Comparison of ENCODE assay signal across 22 cellular contexts in genomic region chr10:83555264-83555663, GRCh38.
DNase-seq lines count a peak whose midpoint lies in the region; ATAC-seq and TF ChIP-seq lines count a peak whose summit lies in the region.
"Had no signal": no experiment of that assay in that cellular context is flagged by ENCODE, and none has a peak within 500 bp of the region (broad histone marks: within the 10 kb centered on the region; RNA-seq: fewer than 3 reads in every experiment).

No MANE protein-coding gene starts in this region.

- TF ChIP-seq CTCF in endodermal cell (conservative IDR thresholded peaks at IDR 0.05) (no peak), MM.1S (IDR thresholded peaks at IDR 0.05; ENCODE audit: low read length) (no peak)

- H3K4me1 Mint-ChIP-seq in endodermal cell: no peaks in the 10 kb centered on the region
- H3K4me1 Mint-ChIP-seq: activated naive CD8-positive, alpha-beta T cell treated with anti-CD3 and anti-CD28 coated beads, Interleukin-2, amount 10 ng/mL, durations not matched to agents 7 days and 5 days had no signal

- no peaks in the 10 kb centered on the region for H3K79me2 ChIP-seq in MM.1S (ENCODE audit: low read length)

- H2AFZ ChIP-seq in MM.1S (ENCODE audit: low read length): no peak overlapping the region

- H3K27me3 ChIP-seq in endodermal cell (ENCODE audit: control insufficient read depth, insufficient read depth, low read length, poor library complexity, severe bottlenecking): no peaks in the 10 kb centered on the region
- H3K27me3 ChIP-seq in MM.1S (replicated peaks; ENCODE audit: insufficient read depth, low read length): no peaks in the 10 kb centered on the region
- H3K27me3 ChIP-seq: cardiac muscle cell, sigmoid colon, thyroid gland had no signal

- no peak overlapping the region for H3K4me2 ChIP-seq in MM.1S (ENCODE audit: low read depth, low read length)

- H3K36me3 ChIP-seq in endodermal cell (ENCODE audit: control insufficient read depth, insufficient read depth, low read length) (no peaks in the 10 kb centered on the region), MM.1S (replicated peaks; ENCODE audit: insufficient read depth, low read length) (no peaks in the 10 kb centered on the region)
- H3K36me3 ChIP-seq: cardiac muscle cell, sigmoid colon, thyroid gland had no signal

- no peaks in the 10 kb centered on the region for H3K27me3 Mint-ChIP-seq in endodermal cell (ENCODE audit: insufficient read depth)
- H3K27me3 Mint-ChIP-seq: activated naive CD8-positive, alpha-beta T cell treated with anti-CD3 and anti-CD28 coated beads, Interleukin-2, amount 10 ng/mL, durations not matched to agents 7 days and 5 days had no signal

- DNase-seq in islet precursor cell (no peak), endodermal cell (no peak), MM.1S (no peak), RKO (ENCODE audit: low spot score) (no peak)
- DNase-seq: activated CD4-positive, alpha-beta T cell treated with anti-CD3 and anti-CD28 coated beads for 4 hours; activated naive CD8-positive, alpha-beta T cell treated with anti-CD3 and anti-CD28 coated beads, Interleukin-2, amount 10 ng/mL, durations not matched to agents 7 days and 5 days; activated T-cell treated with anti-CD3 and anti-CD28 coated beads for 4 hours; COR-L47; GOT3; left cardiac atrium; mucosa of descending colon; NCI-H2227 treated with DMSO at 0.1 percent for 48 hours; Right ventricle myocardium superior; sigmoid colon; stimulated activated CD4-positive, alpha-beta T cell treated with anti-CD3 and anti-CD28 coated beads, Interleukin-4, amount 100 ng/mL, for 24 hours; thyroid gland had no signal

- H3K9me3 ChIP-seq in endodermal cell (ENCODE audit: control insufficient read depth, low read length) (peaks cover 7% of the 10 kb centered on the region), MM.1S (replicated peaks; ENCODE audit: insufficient read depth, low read length) (no peaks in the 10 kb centered on the region)
- H3K9me3 ChIP-seq: mucosa of descending colon, sigmoid colon, thyroid gland had no signal

- H3K27ac ChIP-seq in endodermal cell (ENCODE audit: low read depth, low read length) (no peak overlapping the region), MM.1S (ENCODE audit: low read length) (no peak overlapping the region)
- H3K27ac ChIP-seq: cardiac muscle cell, sigmoid colon, thyroid gland had no signal

- H3K9ac ChIP-seq in endodermal cell (ENCODE audit: extremely low read depth, low read length, poor library complexity, severe bottlenecking): no peak overlapping the region
- no peak overlapping the region for H3K9ac ChIP-seq in MM.1S (ENCODE audit: low read length)

- no peaks in the 10 kb centered on the region for H4K20me1 ChIP-seq in MM.1S (ENCODE audit: insufficient read depth, low read length)

- H3K4me1 ChIP-seq in endodermal cell (ENCODE audit: control insufficient read depth, insufficient read depth, low read length) (no peaks in the 10 kb centered on the region), MM.1S (ENCODE audit: low read length) (no peaks in the 10 kb centered on the region)
- H3K4me1 ChIP-seq: sigmoid colon, thyroid gland had no signal

- H3F3A ChIP-seq in MM.1S (ENCODE audit: insufficient read depth, low read length): no peaks in the 10 kb centered on the region

- no peak overlapping the region for H3K4me3 ChIP-seq in endodermal cell (ENCODE audit: low read length)
- no peak overlapping the region for H3K4me3 ChIP-seq in MM.1S (ENCODE audit: low read length)
- H3K4me3 ChIP-seq: cardiac muscle cell, K562, mucosa of descending colon, sigmoid colon, thyroid gland had no signal

- peak; percentile 88 for ATAC-seq in GM18517 (IDR thresholded peaks at IDR 0.05; ENCODE audit: unreplicated experiment)
- ATAC-seq in GM19467 (IDR thresholded peaks at IDR 0.05; ENCODE audit: unreplicated experiment): peak; percentile 67
- peak; percentile 70 for ATAC-seq in HG02852 (IDR thresholded peaks at IDR 0.05; ENCODE audit: unreplicated experiment)
- ATAC-seq in HG03460 (IDR thresholded peaks at IDR 0.05; ENCODE audit: unreplicated experiment): peak; percentile 75
- ATAC-seq: K562, left cardiac atrium, mucosa of descending colon had no signal

- no peaks in the 10 kb centered on the region for H3K36me3 Mint-ChIP-seq in endodermal cell (ENCODE audit: low read depth)
- H3K36me3 Mint-ChIP-seq: activated naive CD8-positive, alpha-beta T cell treated with anti-CD3 and anti-CD28 coated beads, Interleukin-2, amount 10 ng/mL, durations not matched to agents 7 days and 5 days had no signal

- no peak overlapping the region for H3K27ac Mint-ChIP-seq in endodermal cell
- H3K27ac Mint-ChIP-seq: activated naive CD8-positive, alpha-beta T cell treated with anti-CD3 and anti-CD28 coated beads, Interleukin-2, amount 10 ng/mL, durations not matched to agents 7 days and 5 days had no signal

- H3K9me3 Mint-ChIP-seq in endodermal cell: no peaks in the 10 kb centered on the region

- H3K9me2 ChIP-seq in MM.1S (replicated peaks; ENCODE audit: insufficient read depth, low read length): no peaks in the 10 kb centered on the region

- H3K4me3 Mint-ChIP-seq in endodermal cell: no peak overlapping the region
- H3K4me3 Mint-ChIP-seq: activated naive CD8-positive, alpha-beta T cell treated with anti-CD3 and anti-CD28 coated beads, Interleukin-2, amount 10 ng/mL, durations not matched to agents 7 days and 5 days had no signal
